Comparison of ENCODE assay signal across 13 cellular contexts in genomic region chr3:188854395-188855149, GRCh38.
A peak's percentile ranks its signal among the peaks of the same experiment; 100 is the strongest.
DNase-seq lines count a peak whose midpoint lies in the region; FAIRE-seq and TF ChIP-seq lines count a peak whose summit lies in the region.
"Had no signal": no experiment of that assay in that cellular context is flagged by ENCODE, and none has a peak within 500 bp of the region (broad histone marks: within the 10 kb centered on the region; RNA-seq: fewer than 3 reads in every experiment).

No MANE protein-coding gene starts in this region.

- H3K36me3 ChIP-seq in SK-N-SH (replicated peaks in 1 of 2; ENCODE audit: control insufficient read depth in 1 of 2, insufficient read depth in 2 of 2, low read length in 1 of 2) (no peaks in the 10 kb centered on the region), kidney (ENCODE audit: control insufficient read depth in 1 of 2, insufficient read depth in 2 of 2, low read length in 2 of 2) (no peaks in the 10 kb centered on the region)

- POLR2A ChIA-PET in SK-N-SH (lab: Yijun Ruan, JAX): no interaction called here

- no peaks in the 10 kb centered on the region for H3K27me3 ChIP-seq in SK-N-SH (ENCODE audit: insufficient read depth)

- DNase-seq in AG08395 (ENCODE audit: low spot score) (peak; percentile 49), SK-N-SH (no peak), fibroblast of the conjunctiva (ENCODE audit: low read depth) (peak; percentile 93), osteocyte (ENCODE audit: extremely low spot score, unreplicated experiment) (no peak), posterior vena cava (ENCODE audit: low spot score) (no peak), NCI-H1092 (lab: John Stamatoyannopoulos, UW) (no peak), kidney (no peak)
- no peak for DNase-seq in stimulated activated CD4-positive, alpha-beta T cell treated with anti-CD3 and anti-CD28 coated beads, Interleukin-1b, Interleukin-23, amount 100 ng/mL, for 48 hours
- DNase-seq: NCI-H1048 had no signal

- no peaks in the 10 kb centered on the region for H3K36me3 Mint-ChIP-seq in osteocyte (ENCODE audit: unreplicated experiment)

- TF ChIP-seq CTCF in SK-N-SH (IDR thresholded peaks at IDR 0.05) (no peak), osteocyte (IDR thresholded peaks at IDR 0.05) (no peak), kidney (IDR thresholded peaks at IDR 0.05; ENCODE audit: borderline replicate concordance, extremely low read depth, insufficient read depth) (no peak)

- TF ChIP-seq EP300 in SK-N-SH (IDR thresholded peaks at IDR 0.05; ENCODE audit: borderline replicate concordance in 1 of 2, low read depth in 1 of 2, low read length in 1 of 2): no peak

- intact Hi-C loops in posterior vena cava (cut with DNase I) (loop anchor here in 1 of 2 donors (5.0 kb wide), 1 partner anchor 182 kb away; no protein-coding TSS in a partner anchor), kidney (cut with DNase I) (no loop called here)

- TF ChIP-seq RAD21 in SK-N-SH (IDR thresholded peaks at IDR 0.05; ENCODE audit: low read length): no peak

- H3K79me2 ChIP-seq in SK-N-SH (ENCODE audit: insufficient read depth): no peaks in the 10 kb centered on the region; the same call in 1 of the 2 replicates

- CTCF ChIA-PET in SK-N-SH (lab: Yijun Ruan, JAX): no interaction called here

- H3K9ac ChIP-seq in SK-N-SH (no peak overlapping the region), kidney (ENCODE audit: low read length in 2 of 2) (no peak overlapping the region)

- H3K4me3 ChIP-seq in SK-N-SH (ENCODE audit: low read depth in 2 of 2, low read length in 1 of 2): no peak overlapping the region
- H3K4me3 ChIP-seq in kidney (ENCODE audit: low read length in 2 of 2): no peak overlapping the region
- H3K4me3 ChIP-seq: coronary artery had no signal

- 65% methylated on average over 3 of the region's 3 CpGs for WGBS in SK-N-SH (ENCODE audit: low lambda C conversion rate)

- no peak overlapping the region for H3K4me3 Mint-ChIP-seq in osteocyte (ENCODE audit: unreplicated experiment)
- H3K4me3 Mint-ChIP-seq: activated T-helper 1 cell treated with anti-CD3 and anti-CD28 coated beads, Interleukin-12 subunit alpha, Interleukin-12 subunit beta, Interleukin-2, Interleukin-4 antibody, amounts not matched to agents 30 ng/mL and 10 ng/mL and 1 ng/mL, durations not matched to agents 14 hours and 24 hours and 36 hours had no signal

- H3F3A ChIP-seq in SK-N-SH (replicated peaks; ENCODE audit: insufficient read depth): peaks cover 7% of the 10 kb centered on the region

- H2AFZ ChIP-seq in SK-N-SH (ENCODE audit: low read depth): no peak overlapping the region

- H3K4me1 ChIP-seq in SK-N-SH (ENCODE audit: control insufficient read depth in 1 of 2, insufficient read depth in 2 of 2, low read depth in 1 of 2, low read length in 1 of 2) (peaks cover 0 to 28% of the 10 kb centered on the region in 2 experiments; a peak in 2 of 4 replicates), kidney (ENCODE audit: control insufficient read depth in 1 of 2, insufficient read depth in 1 of 2, low read depth in 1 of 2, low read length in 2 of 2) (no peaks in the 10 kb centered on the region)

- no peaks in the 10 kb centered on the region for H3K9me3 Mint-ChIP-seq in osteocyte (ENCODE audit: unreplicated experiment)
- H3K9me3 Mint-ChIP-seq: activated T-helper 1 cell treated with anti-CD3 and anti-CD28 coated beads, Interleukin-12 subunit alpha, Interleukin-12 subunit beta, Interleukin-2, Interleukin-4 antibody, amounts not matched to agents 30 ng/mL and 10 ng/mL and 1 ng/mL, durations not matched to agents 14 hours and 24 hours and 36 hours had no signal

- H3K27ac ChIP-seq in SK-N-SH (ENCODE audit: low read depth in 2 of 2, low read length in 1 of 2) (peak overlapping the region in 1 of 2 experiments; percentile 63; a peak in 2 of 4 replicates), kidney (ENCODE audit: low read depth in 2 of 2, low read length in 2 of 2) (no peak overlapping the region)
- H3K27ac ChIP-seq: HL-60 had no signal

- H3K9me3 ChIP-seq in SK-N-SH (no peaks in the 10 kb centered on the region), kidney (ENCODE audit: control insufficient read depth in 1 of 2, low read length in 2 of 2) (no peaks in the 10 kb centered on the region)

- no peaks in the 10 kb centered on the region for H3K27me3 Mint-ChIP-seq in osteocyte (ENCODE audit: unreplicated experiment)

- no peak for FAIRE-seq in kidney (lab: Jason Lieb, UNC)
- FAIRE-seq: islet of Langerhans had no signal

- H3K9me2 ChIP-seq in SK-N-SH: no peaks in the 10 kb centered on the region

- peak overlapping the region; percentile 32; the same call in 1 of the 2 replicates for H3K4me2 ChIP-seq in SK-N-SH

- H3K27ac Mint-ChIP-seq in osteocyte (ENCODE audit: unreplicated experiment): peak overlapping the region; percentile 80
- H3K27ac Mint-ChIP-seq: activated T-helper 1 cell treated with anti-CD3 and anti-CD28 coated beads, Interleukin-12 subunit alpha, Interleukin-12 subunit beta, Interleukin-2, Interleukin-4 antibody, amounts not matched to agents 30 ng/mL and 10 ng/mL and 1 ng/mL, durations not matched to agents 14 hours and 24 hours and 36 hours had no signal

- no peaks in the 10 kb centered on the region for H4K20me1 ChIP-seq in SK-N-SH (ENCODE audit: insufficient read depth)

- H3K4me1 Mint-ChIP-seq in osteocyte (ENCODE audit: unreplicated experiment): peaks cover 23% of the 10 kb centered on the region

TF ChIP-seq in SK-N-SH, 30 proteins besides CTCF, POLR2A, EP300 and RAD21:
- TF ChIP-seq FOSL2 (IDR thresholded peaks at IDR 0.05; ENCODE audit: borderline replicate concordance, low read depth) (peak; percentile 23; the same call in 1 of the 2 replicates), CHD2 (IDR thresholded peaks at IDR 0.05; ENCODE audit: low read length, partially characterized antibody) (no peak)
TF ChIP-seq in SK-N-SH: peak in this region for 1.

Comparison
In these comparisons a context has a peak if more than half of its experiments do, and no peak if none do; other contexts are left out.
1. DNase-seq: peak in AG08395 (single experiment) and fibroblast of the conjunctiva (single experiment); none in SK-N-SH (single experiment), osteocyte (single experiment), stimulated activated CD4-positive, alpha-beta T cell treated with anti-CD3 and anti-CD28 coated beads, Interleukin-1b, Interleukin-23, amount 100 ng/mL, for 48 hours (single experiment), posterior vena cava (single experiment), NCI-H1092 (single experiment) and kidney (single experiment).